Comparison of ENCODE assay signal across 8 cellular contexts in the genomic region with DNA sequence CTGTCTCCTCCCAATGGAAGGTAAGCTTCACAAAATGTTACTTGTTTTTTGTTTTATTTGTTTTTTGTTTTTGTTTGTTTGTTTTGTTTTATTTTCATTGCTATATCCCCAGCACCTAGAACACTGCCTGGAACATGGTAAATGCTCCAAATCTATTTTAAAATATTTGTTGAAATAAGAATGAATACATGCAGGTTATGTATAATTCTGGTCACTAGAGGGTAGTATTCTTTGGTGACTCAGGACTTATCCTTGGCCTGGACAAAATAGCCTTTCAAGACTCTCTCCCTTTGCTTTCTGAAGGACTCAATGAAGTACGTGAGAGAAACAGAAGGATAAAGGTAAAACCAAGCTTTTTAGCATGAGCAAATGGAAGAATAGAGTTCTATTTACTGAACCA. TPM values are rescaled to one million over a fixed set of nuclear protein-coding genes. Genes with fewer than 3 reads are reported as not detected.
DNase-seq lines count a peak whose midpoint lies in the region; ATAC-seq and TF ChIP-seq lines count a peak whose summit lies in the region.

No MANE protein-coding gene starts in this region.

- H2BK12ac ChIP-seq in neuronal stem cell (ENCODE audit: low read length) = no peak overlapping the region

- BruUV-seq in PC-3 (replicated peaks; lab: Mats Ljungman, UMichigan) = no TSS peak

- H3K79me1 ChIP-seq in neuronal stem cell (ENCODE audit: low read depth, low read length) = no peaks in the 10 kb centered on the region

- CTCF ChIA-PET in PC-3 (lab: Charles Lee) = no interaction called here

- no peak overlapping the region for H2AK5ac ChIP-seq in neuronal stem cell (ENCODE audit: low read depth, low read length)

- DNase-seq in PC-3 (peak; percentile 52), esophagus squamous epithelium (lab: John Stamatoyannopoulos, UW) (no peak), neuronal stem cell (ENCODE audit: low spot score) (peak; percentile 11), GM20000 (ENCODE audit: low spot score) (no peak)
- no peak for DNase-seq in stimulated activated naive CD4-positive, alpha-beta T cell treated with Interleukin-2 at 50 U/mL for 16 hours (lab: John Stamatoyannopoulos, UW)

- H2BK120ac ChIP-seq in neuronal stem cell (ENCODE audit: low read depth, low read length) = no peak overlapping the region

- peak; percentile 71 for ATAC-seq in PC-3
- ATAC-seq in HG02763 (IDR thresholded peaks at IDR 0.05; ENCODE audit: unreplicated experiment) = no peak
- ATAC-seq in HG02588 (IDR thresholded peaks at IDR 0.05; ENCODE audit: unreplicated experiment) = no peak

- H3K4me2 ChIP-seq in DOHH2 (ENCODE audit: low read length) = no peak overlapping the region
- no peak overlapping the region for H3K4me2 ChIP-seq in PC-3 (ENCODE audit: low read length)
- H3K4me2 ChIP-seq in neuronal stem cell (ENCODE audit: insufficient read depth, low read length, poor library complexity, severe bottlenecking) = no peak overlapping the region

- H3K79me2 ChIP-seq in DOHH2 (ENCODE audit: control insufficient read depth, low read length) (no peaks in the 10 kb centered on the region), PC-3 (ENCODE audit: low read length) (no peaks in the 10 kb centered on the region)

- H3K4me3 ChIP-seq in DOHH2 (ENCODE audit: low read length) = no peak overlapping the region
- no peak overlapping the region for H3K4me3 ChIP-seq in PC-3 (ENCODE audit: low read length)
- H3K4me3 ChIP-seq in esophagus squamous epithelium = no peak overlapping the region
- H3K4me3 ChIP-seq in neuronal stem cell (ENCODE audit: low read length in 2 of 2) = no peak overlapping the region

- 27 to 44% methylated on average over 1 of the region's 1 CpG for WGBS in esophagus squamous epithelium, 2 donors
- whole genome bisulfite sequencing in neuronal stem cell (ENCODE audit: extremely low coverage in 2 of 2, insufficient read length in 2 of 2, insufficient replicate concordance in 1 of 2), 2 donors = no CpG with 5 or more reads among the region's 1 CpG

- H3K9me3 ChIP-seq in DOHH2 (ENCODE audit: control insufficient read depth, insufficient read depth, low read length) = no peaks in the 10 kb centered on the region
- H3K9me3 ChIP-seq in PC-3 (ENCODE audit: low read length) = no peaks in the 10 kb centered on the region
- H3K9me3 ChIP-seq in esophagus squamous epithelium = no peaks in the 10 kb centered on the region
- H3K9me3 ChIP-seq in neuronal stem cell (replicated peaks in 1 of 2; ENCODE audit: control insufficient read depth in 2 of 2, insufficient read depth in 1 of 2, low read depth in 1 of 2, low read length in 2 of 2) = no peaks in the 10 kb centered on the region

- no peak overlapping the region for H4K8ac ChIP-seq in neuronal stem cell (ENCODE audit: low read depth, low read length)

- TF ChIP-seq CTCF in DOHH2 (IDR thresholded peaks at IDR 0.05; ENCODE audit: low read depth, low read length, poor library complexity, severe bottlenecking) = peak; percentile 45
- TF ChIP-seq CTCF in PC-3 (conservative IDR thresholded peaks at IDR 0.05; ENCODE audit: low read depth, low read length) = peak; percentile 67
- TF ChIP-seq CTCF in esophagus squamous epithelium (IDR thresholded peaks at IDR 0.05) = peak in 5 of 6 experiments; percentile 7 to 52 (median 43)
- no peak for TF ChIP-seq CTCF in GM20000 (IDR thresholded peaks at IDR 0.05; ENCODE audit: extremely low read depth, missing control alignments)

- H2BK15ac ChIP-seq in neuronal stem cell (ENCODE audit: low read length) = no peak overlapping the region

- TF ChIP-seq POLR2A in esophagus squamous epithelium (IDR thresholded peaks at IDR 0.05) = no peak

- H3K9me2 ChIP-seq in DOHH2 (replicated peaks; ENCODE audit: control insufficient read depth, low read length) (no peaks in the 10 kb centered on the region), PC-3 (replicated peaks; ENCODE audit: low read length) (no peaks in the 10 kb centered on the region)

- H3K4me1 ChIP-seq in DOHH2 (ENCODE audit: control insufficient read depth, low read length) (no peaks in the 10 kb centered on the region), PC-3 (ENCODE audit: insufficient read depth, low read length) (no peaks in the 10 kb centered on the region; the same call in 1 of the 2 replicates), esophagus squamous epithelium (peaks cover 0 to 13% (median 5%) of the 10 kb centered on the region in 3 donors), neuronal stem cell (ENCODE audit: control insufficient read depth in 2 of 2, insufficient read depth in 1 of 2, low read depth in 1 of 2, low read length in 2 of 2) (peaks cover 0 to 2% of the 10 kb centered on the region in 2 donors)

- no peak overlapping the region for H2AFZ ChIP-seq in PC-3 (ENCODE audit: low read length)
- H2AFZ ChIP-seq in neuronal stem cell (ENCODE audit: low read length) = peak overlapping the region; percentile 69

- no peak overlapping the region for H3K18ac ChIP-seq in neuronal stem cell (ENCODE audit: low read length)

- H3K14ac ChIP-seq in neuronal stem cell (ENCODE audit: low read length) = no peak overlapping the region

- H3K9ac ChIP-seq in PC-3 (ENCODE audit: low read length) = no peak overlapping the region
- no peak overlapping the region for H3K9ac ChIP-seq in neuronal stem cell (ENCODE audit: low read depth, low read length, poor library complexity)

- no peak overlapping the region for H3K27ac ChIP-seq in DOHH2 (ENCODE audit: low read depth, low read length)
- H3K27ac ChIP-seq in PC-3 (ENCODE audit: low read length) = no peak overlapping the region
- H3K27ac ChIP-seq in esophagus squamous epithelium = no peak overlapping the region
- H3K27ac ChIP-seq in neuronal stem cell (replicated peaks; ENCODE audit: low read length) = no peak overlapping the region

- H2BK5ac ChIP-seq in neuronal stem cell (ENCODE audit: low read length) = no peak overlapping the region

- H4K91ac ChIP-seq in neuronal stem cell (ENCODE audit: low read depth, low read length, poor library complexity) = no peak overlapping the region

- intact Hi-C loops in PC-3 (cut with micrococcal nuclease) = loop anchor here (1.0 to 5.0 kb wide), 2 partner anchors 49 to 124 kb away; a partner anchor contains a TSS
- intact Hi-C loops in esophagus squamous epithelium (cut with DNase I) = loop anchor here (10.0 kb wide), 1 partner anchor 126 kb away; no protein-coding TSS in a partner anchor

- H3F3A ChIP-seq in DOHH2 (ENCODE audit: control insufficient read depth, insufficient read depth) (no peaks in the 10 kb centered on the region), PC-3 (ENCODE audit: low read length, unreplicated experiment) (no peaks in the 10 kb centered on the region)

- no peak overlapping the region for H3K23ac ChIP-seq in neuronal stem cell (ENCODE audit: low read depth, low read length, poor library complexity)

- POLR2A ChIA-PET in PC-3 (lab: Charles Lee; ENCODE audit: unreplicated experiment) = no interaction called here

- no peak overlapping the region for H3K4ac ChIP-seq in neuronal stem cell (ENCODE audit: low read length)

- H3K27me3 ChIP-seq in DOHH2 (ENCODE audit: control insufficient read depth, low read length) = peaks cover 3% of the 10 kb centered on the region; the same call in 1 of the 2 replicates
- no peaks in the 10 kb centered on the region for H3K27me3 ChIP-seq in PC-3 (ENCODE audit: low read length)
- H3K27me3 ChIP-seq in esophagus squamous epithelium = no peaks in the 10 kb centered on the region
- H3K27me3 ChIP-seq in neuronal stem cell (ENCODE audit: control insufficient read depth in 3 of 3, insufficient read depth in 3 of 3, low read depth in 1 of 3, low read length in 3 of 3) = no peaks in the 10 kb centered on the region

- H4K20me1 ChIP-seq in DOHH2 (ENCODE audit: control insufficient read depth, insufficient read depth, low read depth, low read length) = no peaks in the 10 kb centered on the region
- no peaks in the 10 kb centered on the region for H4K20me1 ChIP-seq in PC-3 (ENCODE audit: low read length)

- H3K36me3 ChIP-seq in DOHH2 (ENCODE audit: control insufficient read depth, low read length) (no peaks in the 10 kb centered on the region), PC-3 (ENCODE audit: low read depth, low read length) (no peaks in the 10 kb centered on the region), esophagus squamous epithelium (no peaks in the 10 kb centered on the region), neuronal stem cell (replicated peaks in 1 of 2; ENCODE audit: control insufficient read depth in 2 of 2, insufficient read depth in 2 of 2, low read length in 2 of 2) (no peaks in the 10 kb centered on the region)

RNA-seq across cellular contexts. Expression of a gene that starts 46.9 kb away (rescaled TPM):
- 9.4 and 12.3 TPM in 2 replicates for total RNA-seq in PC-3 (2014; rRNA removed)
- 10 to 100 TPM in 3 of 4 donors, 1 to 10 TPM in 1; 9.4 to 15.6 (median 13.6) TPM for total RNA-seq in esophagus squamous epithelium
- polyA plus RNA-seq in neuronal stem cell (2013, experiment 1 of 2) = 15.3 TPM
- polyA plus RNA-seq in neuronal stem cell (2013, experiment 2 of 2) = 15.4 TPM

Comparison
In these comparisons a context has a peak if more than half of its experiments do, and no peak if none do; other contexts are left out.
1. DNase-seq: peak in PC-3 (single experiment) and neuronal stem cell (single experiment); none in esophagus squamous epithelium (single experiment), GM20000 (single experiment) and stimulated activated naive CD4-positive, alpha-beta T cell treated with Interleukin-2 at 50 U/mL for 16 hours (single experiment).